In the genomic region with DNA sequence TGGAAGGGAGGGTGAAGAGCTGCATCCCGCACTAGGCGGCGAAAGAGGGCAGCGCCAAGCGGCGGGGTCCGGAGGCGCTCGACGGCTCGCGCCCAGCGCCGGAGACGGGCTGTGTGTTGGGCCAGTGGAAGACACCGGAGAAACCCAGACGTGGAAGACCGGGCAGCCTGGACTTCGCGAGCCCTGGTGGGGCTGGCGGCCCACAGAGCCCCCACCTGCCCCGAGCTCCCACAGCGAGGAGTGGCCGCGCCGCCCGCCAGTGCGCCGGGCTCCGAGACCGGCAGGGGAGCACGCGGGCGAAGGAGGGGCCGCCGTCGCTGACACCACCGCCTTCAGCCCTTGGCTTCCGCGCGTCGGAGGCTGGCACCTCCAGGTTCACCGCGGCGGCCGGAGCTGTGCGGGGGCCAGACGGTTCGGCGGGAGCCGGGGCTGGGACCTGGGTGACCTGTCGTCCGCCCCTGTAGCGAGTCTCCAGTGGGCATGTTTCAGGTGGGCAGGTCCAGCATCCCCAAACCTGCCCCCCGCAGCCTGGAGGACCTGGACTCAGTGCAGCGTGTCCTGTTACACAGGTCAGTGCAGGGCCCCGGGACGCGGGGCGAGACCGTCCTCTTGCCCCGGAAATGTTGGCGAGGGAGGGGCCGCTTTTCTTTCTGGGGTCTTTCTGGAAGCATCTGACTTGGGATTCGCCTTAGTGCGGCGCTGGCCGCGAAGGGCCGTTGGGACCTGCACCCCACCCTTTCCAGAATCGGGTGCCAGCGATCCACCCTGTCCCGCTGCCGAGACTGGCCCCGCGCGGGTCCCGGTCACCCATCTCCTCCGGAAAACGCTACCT, we compare ENCODE assay signal across 9 cellular contexts.
DNase-seq lines count a peak whose midpoint lies in the region; ATAC-seq, FAIRE-seq and TF ChIP-seq lines count a peak whose summit lies in the region.
"Had no signal": no experiment of that assay in that cellular context is flagged by ENCODE, and none has a peak within 500 bp of the region (broad histone marks: within the 10 kb centered on the region; RNA-seq: fewer than 3 reads in every experiment).

No MANE protein-coding gene starts in this region.

- peak overlapping the region; percentile 65 for H3K4me3 ChIP-seq in retinal pigment epithelial cell (ENCODE audit: low read length)

- FAIRE-seq in HTR-8/SVneo (lab: Jason Lieb, UNC), result no peak

- no peak for ATAC-seq in GM19328 (IDR thresholded peaks at IDR 0.05; ENCODE audit: unreplicated experiment)

- DNase-seq in NCI-H1417 (lab: John Stamatoyannopoulos, UW), result peak in 2 of 3 experiments; percentile 76 to 83
- no peak for DNase-seq in NCI-H1417 treated with DMSO at 0.1 percent for 48 hours (lab: John Stamatoyannopoulos, UW)
- peak; percentile 37 for DNase-seq in HTR-8/SVneo (ENCODE audit: insufficient read length, low spot score)
- peak in 34 of 56 donors; percentile 2 to 61 (median 22) for DNase-seq in amygdala (lab: John Stamatoyannopoulos, UW)
- DNase-seq in iPS DF 19.7 (ENCODE audit: low read depth, low spot score), result peak; percentile 35
- no peak for DNase-seq in retinal pigment epithelial cell (ENCODE audit: low read depth)
- no peak for DNase-seq in SW480 (ENCODE audit: low spot score)
- DNase-seq: CD4-positive, CD25-positive, alpha-beta regulatory T cell had no signal

- peak; percentile 46 for TF ChIP-seq CTCF in retinal pigment epithelial cell (conservative IDR thresholded peaks at IDR 0.05; ENCODE audit: low read depth, low read length)

Comparison
In these comparisons a context has a peak if more than half of its experiments do, and no peak if none do; other contexts are left out.
1. DNase-seq: peak in NCI-H1417 (2 of 3), HTR-8/SVneo (single experiment), amygdala (34 of 56) and iPS DF 19.7 (single experiment); none in NCI-H1417 treated with DMSO at 0.1 percent for 48 hours (single experiment), retinal pigment epithelial cell (single experiment) and SW480 (single experiment).